Comparison of ENCODE assay signal across 8 cellular contexts in genomic region chr1:168439451-168440375, GRCh38.
A peak's percentile ranks its signal among the peaks of the same experiment; 100 is the strongest.
DNase-seq lines count a peak whose midpoint lies in the region; ATAC-seq and TF ChIP-seq lines count a peak whose summit lies in the region.

No MANE protein-coding gene starts in this region.

- H3K27me3 Mint-ChIP-seq in CD8-positive, alpha-beta memory T cell, result peaks cover 0 to 1% of the 10 kb centered on the region in 2 donors
- peaks cover 14% of the 10 kb centered on the region for H3K27me3 Mint-ChIP-seq in nephron progenitor cell (ENCODE audit: low read depth, poor library complexity)

- TF ChIP-seq CTCF in esophagus muscularis mucosa (IDR thresholded peaks at IDR 0.05) (peak; percentile 64 to 74 (median 73)), nephron progenitor cell (IDR thresholded peaks at IDR 0.05) (peak; percentile 78)

- WGBS in esophagus muscularis mucosa, result 52% methylated on average over 11 of the region's 20 CpGs

- H3K27ac Mint-ChIP-seq in CD8-positive, alpha-beta memory T cell, result peak overlapping the region; percentile 56 to 93 (median 88)
- H3K27ac Mint-ChIP-seq in nephron progenitor cell, result no peak overlapping the region

- H3K27me3 ChIP-seq in CD8-positive, alpha-beta memory T cell (ENCODE audit: insufficient read depth, low read length, poor library complexity, severe bottlenecking), result no peaks in the 10 kb centered on the region
- H3K27me3 ChIP-seq in esophagus muscularis mucosa, result no peaks in the 10 kb centered on the region

- POLR2A ChIA-PET in CD8-positive, alpha-beta memory T cell (lab: Charles Lee), result interaction anchor here (0.6 to 1.6 kb wide), 6 partner anchors 17 to 164 kb away, joined by 3 to 11 read pairs (median 3); no protein-coding TSS in a partner anchor

- peak; percentile 67 to 89 (median 80) for DNase-seq in CD8-positive, alpha-beta memory T cell
- DNase-seq in HuH-7.5 (ENCODE audit: low spot score) (peak; percentile 43), OCI-M2 (lab: John Stamatoyannopoulos, UW; ENCODE audit: unreplicated experiment) (peak; percentile 35), activated T-cell treated with anti-CD3 and anti-CD28 coated beads for 48 hours (ENCODE audit: low read depth) (peak; percentile 69), esophagus muscularis mucosa (ENCODE audit: extremely low spot score) (peak; percentile 95), nephron progenitor cell (peak; percentile 80)
- peak; percentile 73 for DNase-seq in stimulated activated naive CD4-positive, alpha-beta T cell treated with Interleukin-2 at 50 U/mL for 16 hours (lab: John Stamatoyannopoulos, UW)

- peaks cover 0 to 1% (median 0%) of the 10 kb centered on the region in 3 donors for H3K36me3 Mint-ChIP-seq in CD8-positive, alpha-beta memory T cell
- no peaks in the 10 kb centered on the region for H3K36me3 Mint-ChIP-seq in nephron progenitor cell (ENCODE audit: low read depth)

- intact Hi-C loops in esophagus muscularis mucosa (cut with DNase I), result loop anchor here (5.0 to 10.0 kb wide), 4 partner anchors 133 to 905 kb away; partner anchors contain the start of gene ATP1B1

- no peak overlapping the region for H3K27ac ChIP-seq in CD8-positive, alpha-beta memory T cell (ENCODE audit: low read depth, low read length)
- H3K27ac ChIP-seq in esophagus muscularis mucosa (replicated peaks in 1 of 4), result no peak overlapping the region

- no peaks in the 10 kb centered on the region for H3K9me3 ChIP-seq in CD8-positive, alpha-beta memory T cell (ENCODE audit: low read length)
- H3K9me3 ChIP-seq in esophagus muscularis mucosa, result no peaks in the 10 kb centered on the region

- H3K4me3 Mint-ChIP-seq in CD8-positive, alpha-beta memory T cell, result peak overlapping the region; percentile 44 to 93 (median 85)
- H3K4me3 Mint-ChIP-seq in nephron progenitor cell, result peak overlapping the region; percentile 60

- TF ChIP-seq POLR2A in esophagus muscularis mucosa (IDR thresholded peaks at IDR 0.05; ENCODE audit: low read depth), result no peak

- H3K4me1 Mint-ChIP-seq in CD8-positive, alpha-beta memory T cell, result peaks cover 58 to 65% (median 60%) of the 10 kb centered on the region in 3 donors
- peaks cover 19% of the 10 kb centered on the region for H3K4me1 Mint-ChIP-seq in nephron progenitor cell

- TF ChIP-seq EP300 in esophagus muscularis mucosa (IDR thresholded peaks at IDR 0.05), result no peak

- no peaks in the 10 kb centered on the region for H3K9me3 Mint-ChIP-seq in CD8-positive, alpha-beta memory T cell
- no peaks in the 10 kb centered on the region for H3K9me3 Mint-ChIP-seq in nephron progenitor cell

- peak; percentile 91 for ATAC-seq in GM19463 (IDR thresholded peaks at IDR 0.05; ENCODE audit: unreplicated experiment)

- H3K4me3 ChIP-seq in CD8-positive, alpha-beta memory T cell (ENCODE audit: low read length), result peak overlapping the region; percentile 48
- H3K4me3 ChIP-seq in esophagus muscularis mucosa, result peak overlapping the region; percentile 14 to 36 (median 27)

- no peaks in the 10 kb centered on the region for H3K36me3 ChIP-seq in CD8-positive, alpha-beta memory T cell (ENCODE audit: insufficient read depth, low read length)
- no peaks in the 10 kb centered on the region for H3K36me3 ChIP-seq in esophagus muscularis mucosa

- peaks cover 45% of the 10 kb centered on the region for H3K4me1 ChIP-seq in CD8-positive, alpha-beta memory T cell (ENCODE audit: insufficient read depth, low read length)
- peaks cover 0 to 17% (median 10%) of the 10 kb centered on the region in 4 donors for H3K4me1 ChIP-seq in esophagus muscularis mucosa

- CTCF ChIA-PET in CD8-positive, alpha-beta memory T cell (lab: Charles Lee), result interaction anchor here (0.6 to 6.3 kb wide), 39 partner anchors 11 to 910 kb away, joined by 3 to 116 read pairs (median 4); no protein-coding TSS in a partner anchor

Comparison
In these comparisons a context has a peak if more than half of its experiments do, and no peak if none do; other contexts are left out.
1. DNase-seq: peak in every context shown above with its lines; median percentile 95 in esophagus muscularis mucosa; 80 in CD8-positive, alpha-beta memory T cell; 80 in nephron progenitor cell; 73 in stimulated activated naive CD4-positive, alpha-beta T cell treated with Interleukin-2 at 50 U/mL for 16 hours; 69 in activated T-cell treated with anti-CD3 and anti-CD28 coated beads for 48 hours; 43 in HuH-7.5; 35 in OCI-M2.